Comparison of ENCODE assay signal across 10 cellular contexts in genomic region chr4:121112530-121112929, GRCh38. TPM values are rescaled to one million over a fixed set of nuclear protein-coding genes. Genes with fewer than 3 reads are reported as not detected.
DNase-seq lines count a peak whose midpoint lies in the region; ATAC-seq, FAIRE-seq and TF ChIP-seq lines count a peak whose summit lies in the region.
"Had no signal": no experiment of that assay in that cellular context is flagged by ENCODE, and none has a peak within 500 bp of the region (broad histone marks: within the 10 kb centered on the region; RNA-seq: fewer than 3 reads in every experiment).

No MANE protein-coding gene starts in this region.

- TF ChIP-seq POLR2A in HepG2 (IDR thresholded peaks at IDR 0.05; ENCODE audit: insufficient read depth in 1 of 2, low read depth in 2 of 2, low read length in 2 of 2): no peak

- H3K9ac ChIP-seq in liver (ENCODE audit: low read depth in 1 of 2, low read length in 2 of 2) (no peak overlapping the region), HepG2 (ENCODE audit: insufficient read depth, low read depth, low read length) (no peak overlapping the region)

- H3K4me3 ChIP-seq in liver (ENCODE audit: low read depth in 1 of 3, low read length in 3 of 3): no peak overlapping the region
- H3K4me3 ChIP-seq in HepG2 (replicated peaks in 1 of 3; ENCODE audit: insufficient read depth in 1 of 3, low read depth in 2 of 3, low read length in 3 of 3): no peak overlapping the region

- H4K20me1 ChIP-seq in HepG2 (ENCODE audit: insufficient read depth, low read length): no peaks in the 10 kb centered on the region

- in situ Hi-C loops in HepG2 (cut with HindIII; ENCODE audit: extremely low pct_ligation_motif_present, low pct_unique_long_range_greater_than_20kb): no loop called here

- TF ChIP-seq CTCF in liver (IDR thresholded peaks at IDR 0.05; ENCODE audit: low read depth, low read length, missing input control) (peak; percentile 37), HepG2 (CRISPR knock-in tag; IDR thresholded peaks at IDR 0.05) (no peak), foreskin keratinocyte (conservative IDR thresholded peaks at IDR 0.05) (peak; percentile 52)

- POLR2A ChIA-PET in HepG2 (lab: Yijun Ruan, JAX): no interaction called here

- H3K27ac ChIP-seq in liver (ENCODE audit: low read depth in 1 of 2, low read length in 2 of 2): no peak overlapping the region
- no peak overlapping the region for H3K27ac ChIP-seq in HepG2 (ENCODE audit: extremely low read length, insufficient read depth, low read length)
- no peak overlapping the region for H3K27ac ChIP-seq in foreskin keratinocyte

- H3K27me3 ChIP-seq in liver (ENCODE audit: control insufficient read depth in 4 of 4, insufficient read depth in 4 of 4, low read length in 3 of 4) (peaks cover 0 to 12% (median 0%) of the 10 kb centered on the region in 4 donors), HepG2 (ENCODE audit: control insufficient read depth in 1 of 2, insufficient read depth in 2 of 2, low read length in 2 of 2) (no peaks in the 10 kb centered on the region; a peak in 1 of 5 replicates), foreskin keratinocyte (no peaks in the 10 kb centered on the region)

- CTCF ChIA-PET in HepG2 (lab: Yijun Ruan, JAX; ENCODE audit: low intra/inter-chr PET ratio, low total read pairs): interaction anchor here (1.2 kb wide), 1 partner anchor 956 kb away, joined by 4 read pairs; no protein-coding TSS in a partner anchor

- H3K36me3 ChIP-seq in liver (ENCODE audit: control insufficient read depth in 4 of 4, insufficient read depth in 3 of 4, low read depth in 1 of 4, low read length in 3 of 4) (no peaks in the 10 kb centered on the region), HepG2 (replicated peaks in 1 of 2; ENCODE audit: control insufficient read depth in 1 of 2, insufficient read depth in 2 of 2, low read length in 2 of 2) (no peaks in the 10 kb centered on the region)

- ATAC-seq in HepG2: no peak
- ATAC-seq in foreskin keratinocyte: peak; percentile 38

- intact Hi-C loops in HepG2 (cut with micrococcal nuclease; ENCODE audit: unreplicated experiment): loop anchor here (1.0 kb wide), 1 partner anchor 956 kb away; no protein-coding TSS in a partner anchor

- H3K79me2 ChIP-seq in HepG2 (ENCODE audit: insufficient read depth, low read length): no peaks in the 10 kb centered on the region

- DNase-seq in HepG2 (ENCODE audit: low spot score) (no peak), RPMI7951 (ENCODE audit: low read depth) (peak; percentile 1), foreskin keratinocyte (no peak), middle frontal gyrus (ENCODE audit: extremely low spot score, low spot score) (no peak), SK-N-DZ (ENCODE audit: low spot score) (no peak), NCI-H2081 treated with DMSO at 0.1 percent for 48 hours (lab: John Stamatoyannopoulos, UW) (no peak)
- DNase-seq in stimulated activated CD4-positive, alpha-beta T cell treated with anti-CD3 and anti-CD28 coated beads, Interleukin-12 subunit alpha, Interleukin-12 subunit beta, amount 100 ng/mL, for 4 hours: no peak
- DNase-seq: NCI-H1694 had no signal

- H3K4me1 ChIP-seq in liver (ENCODE audit: control insufficient read depth in 4 of 4, insufficient read depth in 4 of 4, low read length in 3 of 4) (peaks cover 0 to 2% (median 0%) of the 10 kb centered on the region in 4 donors), HepG2 (ENCODE audit: insufficient read depth, low read length) (no peaks in the 10 kb centered on the region), foreskin keratinocyte (no peaks in the 10 kb centered on the region)

- no peak overlapping the region for H2AFZ ChIP-seq in HepG2 (ENCODE audit: low read length)

- no peak overlapping the region for H3K4me2 ChIP-seq in HepG2 (ENCODE audit: low read depth, low read length)

- TF ChIP-seq RAD21 in liver (IDR thresholded peaks at IDR 0.05): peak; percentile 50 to 51
- TF ChIP-seq RAD21 in HepG2 (CRISPR knock-in tag; IDR thresholded peaks at IDR 0.05): no peak

- no peak for TF ChIP-seq EP300 in HepG2 (IDR thresholded peaks at IDR 0.05; ENCODE audit: low read depth in 2 of 2, low read length in 2 of 2)
- no peak for TF ChIP-seq EP300 in HepG2 (CRISPR knock-in tag; IDR thresholded peaks at IDR 0.05; ENCODE audit: borderline replicate concordance)

- FAIRE-seq in HepG2 (lab: Jason Lieb, UNC): no peak
- FAIRE-seq: H1 had no signal

- no TSS peak for BruUV-seq in HepG2 (replicated peaks; lab: Mats Ljungman, UMichigan)

- no peaks in the 10 kb centered on the region for H3K9me3 ChIP-seq in liver (ENCODE audit: control insufficient read depth in 4 of 4, low read length in 3 of 4)
- H3K9me3 ChIP-seq in HepG2 (ENCODE audit: low read length): no peaks in the 10 kb centered on the region

TF ChIP-seq in HepG2, 621 proteins besides CTCF, POLR2A, EP300 and RAD21:
- no peak for TF ChIP-seq MTF2 (CRISPR knock-in tag; IDR thresholded peaks at IDR 0.05; ENCODE audit: borderline replicate concordance)

RNA-seq across cellular contexts. Expression of gene NDNF, which starts 40.2 kb away (rescaled TPM):
- total RNA-seq in liver: under 1 TPM; 0.05 to 0.17 TPM
- polyA plus RNA-seq in liver: under 1 TPM; 0.10 to 0.37 TPM
- not detected in 2 replicates for total RNA-seq in HepG2 (2016; rRNA removed; fragmentation: Illumina TruSeq; extraction: Trizol)
- not detected in 2 replicates for total RNA-seq in HepG2 (2016; cell fraction: cytosol; rRNA removed; fragmentation: Illumina TruSeq; extraction: Trizol; ENCODE audit: low read depth)
- total RNA-seq in HepG2 (2016; cell fraction: insoluble cytoplasmic fraction; rRNA removed; fragmentation: Illumina TruSeq; extraction: Trizol): not detected in 2 replicates
- not detected in 2 replicates for total RNA-seq in HepG2 (2016; cell fraction: membrane; rRNA removed; fragmentation: Illumina TruSeq; extraction: Trizol)
- not detected in 2 replicates for total RNA-seq in HepG2 (2016; cell fraction: nucleus; rRNA removed; fragmentation: Illumina TruSeq; extraction: Trizol)
- polyA plus RNA-seq in HepG2 (2011; rRNA removed): not detected in 2 replicates
- not detected in 2 replicates for polyA plus RNA-seq in HepG2 (2011; cell fraction: cytosol; rRNA removed)
- not detected in 2 replicates for polyA plus RNA-seq in HepG2 (2011; cell fraction: nucleus; rRNA removed)
- polyA plus RNA-seq in HepG2 (2012): not detected in 2 replicates
- polyA plus RNA-seq in HepG2 (2016; cell fraction: cytosol; fragmentation: Illumina TruSeq; extraction: Trizol; ENCODE audit: low read depth): not detected in 2 replicates
- polyA plus RNA-seq in HepG2 (2016; cell fraction: insoluble cytoplasmic fraction; fragmentation: Illumina TruSeq; extraction: Trizol; ENCODE audit: low read depth): not detected in 2 replicates
- not detected in 2 replicates for polyA plus RNA-seq in HepG2 (2016; cell fraction: membrane; fragmentation: Illumina TruSeq; extraction: Trizol; ENCODE audit: low read depth)
- not detected in 2 replicates for polyA plus RNA-seq in HepG2 (2016; cell fraction: nucleus; fragmentation: Illumina TruSeq; extraction: Trizol; ENCODE audit: insufficient read depth, low read depth)
- polyA minus RNA-seq in HepG2 (2011; rRNA and poly(A)+ RNA removed; ENCODE audit: low replicate concordance): not detected in 2 replicates
- not detected in 2 replicates for polyA minus RNA-seq in HepG2 (2011; cell fraction: cytosol; rRNA and poly(A)+ RNA removed)
- not detected in 2 replicates for polyA minus RNA-seq in HepG2 (2011; cell fraction: nucleus; rRNA and poly(A)+ RNA removed)
- total RNA-seq in RPMI7951 (2014; rRNA removed; shearing (Covaris generic)): not detected in 2 replicates
- total RNA-seq in foreskin keratinocyte: not detected in 2 replicates
- not detected in 2 replicates for polyA plus RNA-seq in foreskin keratinocyte
- 3.2 and 3.8 TPM in 2 replicates for polyA plus RNA-seq in SK-N-DZ (2014; cell fraction: cytosol; rRNA removed)
- polyA plus RNA-seq in SK-N-DZ (2014; cell fraction: nucleus; rRNA removed): 1.2 and 2.0 TPM in 2 replicates

RNA-seq across cellular contexts. Expression of gene TNIP3, which starts 51.6 kb away (rescaled TPM):
- total RNA-seq in liver (under 1 TPM in 1 of 2 donors, not detected in 1; 0.25 TPM), HepG2 (2016; rRNA removed; fragmentation: Illumina TruSeq; extraction: Trizol) (not detected in 2 replicates), foreskin keratinocyte (0.10 and 0.21 TPM in 2 replicates)
- polyA plus RNA-seq in liver (under 1 TPM in 1 of 2 donors, not detected in 1; 0.02 TPM), HepG2 (2011; rRNA removed) (not detected in 2 replicates), foreskin keratinocyte (0.12 and 0.16 TPM in 2 replicates)
- not detected in 2 replicates for total RNA-seq in HepG2 (2016; cell fraction: cytosol; rRNA removed; fragmentation: Illumina TruSeq; extraction: Trizol; ENCODE audit: low read depth)
- not detected in 2 replicates for total RNA-seq in HepG2 (2016; cell fraction: insoluble cytoplasmic fraction; rRNA removed; fragmentation: Illumina TruSeq; extraction: Trizol)
- total RNA-seq in HepG2 (2016; cell fraction: membrane; rRNA removed; fragmentation: Illumina TruSeq; extraction: Trizol): not detected in 2 replicates
- not detected in 2 replicates for total RNA-seq in HepG2 (2016; cell fraction: nucleus; rRNA removed; fragmentation: Illumina TruSeq; extraction: Trizol)
- not detected in 2 replicates for polyA plus RNA-seq in HepG2 (2011; cell fraction: cytosol; rRNA removed)
- not detected in 2 replicates for polyA plus RNA-seq in HepG2 (2011; cell fraction: nucleus; rRNA removed)
- not detected in 2 replicates for polyA plus RNA-seq in HepG2 (2012)
- not detected in 2 replicates for polyA plus RNA-seq in HepG2 (2016; cell fraction: cytosol; fragmentation: Illumina TruSeq; extraction: Trizol; ENCODE audit: low read depth)
- polyA plus RNA-seq in HepG2 (2016; cell fraction: insoluble cytoplasmic fraction; fragmentation: Illumina TruSeq; extraction: Trizol; ENCODE audit: low read depth): not detected in 2 replicates
- polyA plus RNA-seq in HepG2 (2016; cell fraction: membrane; fragmentation: Illumina TruSeq; extraction: Trizol; ENCODE audit: low read depth): not detected in 2 replicates
- polyA plus RNA-seq in HepG2 (2016; cell fraction: nucleus; fragmentation: Illumina TruSeq; extraction: Trizol; ENCODE audit: insufficient read depth, low read depth): not detected in 2 replicates
- polyA minus RNA-seq in HepG2 (2011; rRNA and poly(A)+ RNA removed; ENCODE audit: low replicate concordance): not detected in 2 replicates
- not detected in 2 replicates for polyA minus RNA-seq in HepG2 (2011; cell fraction: cytosol; rRNA and poly(A)+ RNA removed)
- polyA minus RNA-seq in HepG2 (2011; cell fraction: nucleus; rRNA and poly(A)+ RNA removed): not detected in 2 replicates
- total RNA-seq in RPMI7951 (2014; rRNA removed; shearing (Covaris generic)): 1.1 and 1.8 TPM in 2 replicates
- polyA plus RNA-seq in SK-N-DZ (2014; cell fraction: cytosol; rRNA removed): not detected in 2 replicates
- not detected in 2 replicates for polyA plus RNA-seq in SK-N-DZ (2014; cell fraction: nucleus; rRNA removed)
- total RNA-seq: H1 had no signal
- polyA plus RNA-seq: H1 had no signal
